28 cellular contexts compared by ENCODE assay signal in the genomic region with DNA sequence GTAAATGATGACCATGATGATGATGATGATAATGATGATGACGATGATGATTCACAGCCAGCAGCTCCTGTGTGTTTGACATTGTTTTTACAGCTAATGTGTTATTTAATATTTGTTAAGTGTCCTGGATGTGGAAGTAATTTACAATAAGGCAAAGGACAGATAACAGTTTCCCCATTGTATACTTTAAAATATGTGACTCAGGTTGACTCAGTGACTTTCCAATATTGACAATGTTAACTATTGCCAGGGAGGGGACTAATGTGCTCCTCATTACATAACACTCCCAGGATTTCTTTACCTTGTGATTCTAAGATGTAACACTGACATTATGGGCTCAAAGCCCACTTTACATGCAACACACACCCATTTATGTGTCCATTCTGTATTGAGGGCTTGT.
DNase-seq lines count a peak whose midpoint lies in the region; ATAC-seq, FAIRE-seq and TF ChIP-seq lines count a peak whose summit lies in the region.
"Had no signal": no experiment of that assay in that cellular context is flagged by ENCODE, and none has a peak within 500 bp of the region (broad histone marks: within the 10 kb centered on the region; RNA-seq: fewer than 3 reads in every experiment).

No MANE protein-coding gene starts in this region.

- H3K9ac ChIP-seq in PC-3 (ENCODE audit: low read length) = no peak overlapping the region
- no peak overlapping the region for H3K9ac ChIP-seq in endothelial cell of umbilical vein (replicated peaks; ENCODE audit: extremely low read depth, insufficient read depth, low read length)
- H3K9ac ChIP-seq: BLaER1 treated with 17β-estradiol and CSF1 and Interleukin-3, amounts not matched to agents 10 nM and 100 nM had no signal

- BruUV-seq in PC-3 (replicated peaks; lab: Mats Ljungman, UMichigan) (no TSS peak), endothelial cell of umbilical vein (replicated peaks; lab: Mats Ljungman, UMichigan) (no TSS peak)

- H3K4me3 ChIP-seq in PC-3 (ENCODE audit: low read length) (no peak overlapping the region), endothelial cell of umbilical vein (replicated peaks in 1 of 3; ENCODE audit: insufficient read depth in 1 of 3, low read depth in 1 of 3, low read length in 3 of 3) (no peak overlapping the region)
- H3K4me3 ChIP-seq: A549; BLaER1 treated with 17β-estradiol and CSF1 and Interleukin-3, amounts not matched to agents 10 nM and 100 nM; MG63; Peyer's patch; SK-N-MC had no signal

- H3K9me2 ChIP-seq in PC-3 (replicated peaks; ENCODE audit: low read length) = no peaks in the 10 kb centered on the region

- H3K27ac Mint-ChIP-seq in progenitor cell of endocrine pancreas = peak overlapping the region; percentile 11
- H3K27ac Mint-ChIP-seq: CD4-positive, alpha-beta T cell had no signal

- H3K4me2 ChIP-seq in PC-3 (ENCODE audit: low read length) = no peak overlapping the region; the same call in 1 of the 2 replicates
- no peak overlapping the region for H3K4me2 ChIP-seq in endothelial cell of umbilical vein (ENCODE audit: insufficient read depth, low read length)
- H3K4me2 ChIP-seq: A549; BLaER1 treated with 17β-estradiol and CSF1 and Interleukin-3, amounts not matched to agents 10 nM and 100 nM had no signal

- DNase-seq in DMS53 treated with DMSO at 0.1 percent for 48 hours (lab: John Stamatoyannopoulos, UW; ENCODE audit: unreplicated experiment) (peak; percentile 66), PC-3 (peak; percentile 90), endothelial cell of umbilical vein (ENCODE audit: low read depth, low spot score) (no peak), progenitor cell of endocrine pancreas (ENCODE audit: low spot score, unreplicated experiment) (no peak), COLO829 (ENCODE audit: low spot score) (no peak)
- DNase-seq in activated CD4-positive, alpha-beta T cell treated with anti-CD3 and anti-CD28 coated beads for 4 hours = no peak
- DNase-seq: AML-193; CD4-positive, alpha-beta T cell; COR-L47; GOT3; HCEC 1CT; KG1; MG63; NCI-H1105 treated with DMSO at 0.1 percent for 48 hours; NCI-H146; NCI-H1930; NCI-H446 treated with DMSO at 0.1 percent for 48 hours; NCI-H526; NCI-H82; NK-92 treated with Interleukin-12 subunit alpha and Interleukin-12 subunit beta, amount 100 ng/mL, for 24 hours; Peyer's patch; SIG-M5 had no signal

- H3F3A ChIP-seq in PC-3 (ENCODE audit: low read length, unreplicated experiment) = no peaks in the 10 kb centered on the region

- H4K20me1 ChIP-seq in PC-3 (ENCODE audit: low read length) (no peaks in the 10 kb centered on the region), endothelial cell of umbilical vein (replicated peaks; ENCODE audit: control insufficient read depth, extremely low read depth, insufficient read depth, low read length) (no peaks in the 10 kb centered on the region)
- H4K20me1 ChIP-seq: BLaER1 treated with 17β-estradiol and CSF1 and Interleukin-3, amounts not matched to agents 10 nM and 100 nM had no signal

- H3K27ac ChIP-seq in PC-3 (ENCODE audit: low read length) (peak overlapping the region; percentile 45; the same call in 1 of the 2 replicates), endothelial cell of umbilical vein (ENCODE audit: insufficient read depth, low read depth, low read length) (no peak overlapping the region)
- H3K27ac ChIP-seq: A549; BLaER1 treated with 17β-estradiol and CSF1 and Interleukin-3, amounts not matched to agents 10 nM and 100 nM; Peyer's patch; SK-N-MC had no signal

- POLR2A ChIA-PET in PC-3 (lab: Charles Lee; ENCODE audit: unreplicated experiment) = no interaction called here
- POLR2A ChIA-PET in endothelial cell of umbilical vein (lab: Charles Lee) = no interaction called here

- H3K9me3 Mint-ChIP-seq in progenitor cell of endocrine pancreas (ENCODE audit: low read depth) = no peaks in the 10 kb centered on the region
- H3K9me3 Mint-ChIP-seq: CD4-positive, alpha-beta T cell had no signal

- H3K27me3 Mint-ChIP-seq in progenitor cell of endocrine pancreas = no peaks in the 10 kb centered on the region
- H3K27me3 Mint-ChIP-seq: CD4-positive, alpha-beta T cell had no signal

- intact Hi-C loops in PC-3 (cut with micrococcal nuclease) (loop anchor here (1.0 to 10.0 kb wide), 4 partner anchors 72 to 229 kb away; no protein-coding TSS in a partner anchor), endothelial cell of umbilical vein (cut with micrococcal nuclease) (no loop called here)

- H3K79me2 ChIP-seq in PC-3 (ENCODE audit: low read length) (no peaks in the 10 kb centered on the region), endothelial cell of umbilical vein (ENCODE audit: control insufficient read depth, insufficient read depth, low read length) (no peaks in the 10 kb centered on the region)

- peaks cover 3% of the 10 kb centered on the region for H3K36me3 Mint-ChIP-seq in progenitor cell of endocrine pancreas (ENCODE audit: insufficient read depth)

- H3K27me3 ChIP-seq in PC-3 (ENCODE audit: low read length) (no peaks in the 10 kb centered on the region), endothelial cell of umbilical vein (ENCODE audit: control insufficient read depth in 2 of 2, insufficient read depth in 2 of 2, low read length in 2 of 2) (no peaks in the 10 kb centered on the region)
- H3K27me3 ChIP-seq: BLaER1 treated with 17β-estradiol and CSF1 and Interleukin-3, amounts not matched to agents 10 nM and 100 nM; MG63; Peyer's patch had no signal

- no peak for TF ChIP-seq POLR2A in endothelial cell of umbilical vein (IDR thresholded peaks at IDR 0.05; ENCODE audit: low read depth, low read length)

- ATAC-seq in PC-3 = peak; percentile 92
- ATAC-seq in GM21619 (IDR thresholded peaks at IDR 0.05; ENCODE audit: unreplicated experiment) = no peak
- ATAC-seq: A549 had no signal

- dilution Hi-C loops in endothelial cell of umbilical vein (cut with MboI; ENCODE audit: extremely low pct_ligation_motif_present, low sequenced_read_pairs) = no loop called here

- H3K9me3 ChIP-seq in PC-3 (ENCODE audit: low read length) (no peaks in the 10 kb centered on the region), endothelial cell of umbilical vein (replicated peaks; ENCODE audit: control insufficient read depth, insufficient read depth, low read length) (peaks cover 2% of the 10 kb centered on the region)
- H3K9me3 ChIP-seq: A549; BLaER1 treated with 17β-estradiol and CSF1 and Interleukin-3, amounts not matched to agents 10 nM and 100 nM; MG63; Peyer's patch had no signal

- CTCF ChIA-PET in PC-3 (lab: Charles Lee) = no interaction called here
- CTCF ChIA-PET in endothelial cell of umbilical vein (lab: Charles Lee) = no interaction called here

- no peak for TF ChIP-seq CTCF in PC-3 (conservative IDR thresholded peaks at IDR 0.05; ENCODE audit: low read depth, low read length)
- TF ChIP-seq CTCF in endothelial cell of umbilical vein (IDR thresholded peaks at IDR 0.05; ENCODE audit: extremely low read depth in 1 of 2, insufficient read depth in 1 of 2, low read depth in 1 of 2, low read length in 2 of 2) = no peak
- TF ChIP-seq CTCF in progenitor cell of endocrine pancreas (IDR thresholded peaks at IDR 0.05; ENCODE audit: unreplicated experiment) = no peak

- H3K4me1 Mint-ChIP-seq in progenitor cell of endocrine pancreas (ENCODE audit: low read depth) = peaks cover 21% of the 10 kb centered on the region

- FAIRE-seq in endothelial cell of umbilical vein (lab: Jason Lieb, UNC) = no peak
- FAIRE-seq: A549, GM18507, HTR-8/SVneo had no signal

- no peak overlapping the region for H2AFZ ChIP-seq in PC-3 (ENCODE audit: low read length)
- H2AFZ ChIP-seq in endothelial cell of umbilical vein (ENCODE audit: low read depth, low read length) = no peak overlapping the region

- no peak overlapping the region for H3K4me3 Mint-ChIP-seq in progenitor cell of endocrine pancreas (ENCODE audit: low read depth)
- H3K4me3 Mint-ChIP-seq: CD4-positive, alpha-beta T cell had no signal

- no peaks in the 10 kb centered on the region for H3K36me3 ChIP-seq in PC-3 (ENCODE audit: low read depth, low read length)
- H3K36me3 ChIP-seq in endothelial cell of umbilical vein (ENCODE audit: control insufficient read depth in 2 of 2, extremely low read depth in 1 of 2, insufficient read depth in 2 of 2, low read length in 2 of 2) = no peaks in the 10 kb centered on the region
- H3K36me3 ChIP-seq: BLaER1 treated with 17β-estradiol and CSF1 and Interleukin-3, amounts not matched to agents 10 nM and 100 nM; MG63; Peyer's patch had no signal

- no peaks in the 10 kb centered on the region for H3K9me1 ChIP-seq in endothelial cell of umbilical vein (replicated peaks; ENCODE audit: control insufficient read depth, extremely low read depth, insufficient read depth, low read length)

- peaks cover 11% of the 10 kb centered on the region for H3K4me1 ChIP-seq in PC-3 (ENCODE audit: insufficient read depth, low read length)
- no peaks in the 10 kb centered on the region for H3K4me1 ChIP-seq in endothelial cell of umbilical vein (ENCODE audit: control insufficient read depth, extremely low read depth, insufficient read depth, low read length)
- H3K4me1 ChIP-seq: A549; BLaER1 treated with 17β-estradiol and CSF1 and Interleukin-3, amounts not matched to agents 10 nM and 100 nM; Peyer's patch had no signal

TF ChIP-seq in endothelial cell of umbilical vein, 7 proteins besides CTCF, POLR2A, EP300 and RAD21:
- peak; percentile 16 for TF ChIP-seq FOS (IDR thresholded peaks at IDR 0.05; ENCODE audit: borderline replicate concordance, insufficient read depth, low read length)
- no peak for TF ChIP-seq JUN (IDR thresholded peaks at IDR 0.05; ENCODE audit: borderline replicate concordance, insufficient read depth, insufficient read length, low read depth)
- TF ChIP-seq, protein P1, sequence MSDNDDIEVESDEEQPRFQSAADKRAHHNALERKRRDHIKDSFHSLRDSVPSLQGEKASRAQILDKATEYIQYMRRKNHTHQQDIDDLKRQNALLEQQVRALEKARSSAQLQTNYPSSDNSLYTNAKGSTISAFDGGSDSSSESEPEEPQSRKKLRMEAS (IDR thresholded peaks at IDR 0.05; ENCODE audit: insufficient read depth, insufficient read length) = no peak
- no peak for TF ChIP-seq MYC (IDR thresholded peaks at IDR 0.05; ENCODE audit: low read depth, low read length)
- TF ChIP-seq POLR2AphosphoS5 (IDR thresholded peaks at IDR 0.05; ENCODE audit: insufficient read depth, low read depth, low read length) = no peak
- TF ChIP-seq GATA2 (IDR thresholded peaks at IDR 0.05; ENCODE audit: insufficient read depth, insufficient read length, low read depth, low read length) = no peak
- no peak for TF ChIP-seq EZH2 (IDR thresholded peaks at IDR 0.05; ENCODE audit: borderline replicate concordance, low read depth, low read length, severe bottlenecking)

Comparison
In these comparisons a context has a peak if more than half of its experiments do, and no peak if none do; other contexts are left out.
1. DNase-seq: peak in DMS53 treated with DMSO at 0.1 percent for 48 hours (single experiment) and PC-3 (single experiment); none in endothelial cell of umbilical vein (single experiment), progenitor cell of endocrine pancreas (single experiment), activated CD4-positive, alpha-beta T cell treated with anti-CD3 and anti-CD28 coated beads for 4 hours (0 of 2) and COLO829 (single experiment).